16 cellular contexts compared by ENCODE assay signal in genomic region chr5:138303365-138303764, GRCh38. TPM values are rescaled to one million over a fixed set of nuclear protein-coding genes. Genes with fewer than 3 reads are reported as not detected.
DNase-seq lines count a peak whose midpoint lies in the region; ATAC-seq and TF ChIP-seq lines count a peak whose summit lies in the region.
"Had no signal": no experiment of that assay in that cellular context is flagged by ENCODE, and none has a peak within 500 bp of the region (broad histone marks: within the 10 kb centered on the region; RNA-seq: fewer than 3 reads in every experiment).

No MANE protein-coding gene starts in this region.

- no peaks in the 10 kb centered on the region for H3K36me3 Mint-ChIP-seq in activated T-cell treated with anti-CD3 and anti-CD28 coated beads, Interleukin-2, amount 50 U/mL, for 4 hours (ENCODE audit: insufficient read depth)
- H3K36me3 Mint-ChIP-seq: naive thymus-derived CD8-positive, alpha-beta T cell had no signal

- no peak for ATAC-seq in activated T-cell treated with anti-CD3 and anti-CD28 coated beads, Interleukin-2, amount 50 U/mL, for 4 hours
- ATAC-seq in GM21447 (IDR thresholded peaks at IDR 0.05; ENCODE audit: unreplicated experiment) = no peak
- ATAC-seq: left ventricle myocardium superior; naive thymus-derived CD8-positive, alpha-beta T cell had no signal

- H4K20me1 ChIP-seq in osteoblast (ENCODE audit: insufficient read depth, low read length) = no peaks in the 10 kb centered on the region

- H3K4me2 ChIP-seq in osteoblast (ENCODE audit: insufficient read depth, low read length) = no peak overlapping the region

- H2AFZ ChIP-seq in osteoblast (ENCODE audit: low read length) = no peak overlapping the region

- no peaks in the 10 kb centered on the region for H3K79me2 ChIP-seq in osteoblast (ENCODE audit: insufficient read depth, low read length)

- H3K4me3 ChIP-seq in NB4 (ENCODE audit: low read depth, low read length) = no peak overlapping the region
- no peak overlapping the region for H3K4me3 ChIP-seq in choroid plexus epithelial cell (ENCODE audit: low read depth, low read length)
- H3K4me3 ChIP-seq in osteoblast (ENCODE audit: insufficient read depth, low read length) = no peak overlapping the region
- no peak overlapping the region for H3K4me3 ChIP-seq in esophagus muscularis mucosa
- H3K4me3 ChIP-seq: upper lobe of left lung had no signal

- peaks cover 8% of the 10 kb centered on the region for H3K9me3 Mint-ChIP-seq in activated T-cell treated with anti-CD3 and anti-CD28 coated beads, Interleukin-2, amount 50 U/mL, for 4 hours

- H3K27me3 Mint-ChIP-seq in activated T-cell treated with anti-CD3 and anti-CD28 coated beads, Interleukin-2, amount 50 U/mL, for 4 hours (ENCODE audit: low read depth) = no peaks in the 10 kb centered on the region
- H3K27me3 Mint-ChIP-seq: CD4-positive, CD25-positive, alpha-beta regulatory T cell; naive thymus-derived CD8-positive, alpha-beta T cell had no signal

- no peak for TF ChIP-seq CTCF in NB4 (IDR thresholded peaks at IDR 0.05; ENCODE audit: low read depth, low read length)
- no peak for TF ChIP-seq CTCF in choroid plexus epithelial cell (conservative IDR thresholded peaks at IDR 0.05; ENCODE audit: low read depth, low read length)
- TF ChIP-seq CTCF in osteoblast (IDR thresholded peaks at IDR 0.05; ENCODE audit: extremely low read depth, low read depth, low read length) = no peak
- no peak for TF ChIP-seq CTCF in esophagus muscularis mucosa (IDR thresholded peaks at IDR 0.05)

- 89% methylated on average over 6 of the region's 6 CpGs for WGBS in esophagus muscularis mucosa

- no peaks in the 10 kb centered on the region for H3K9me3 ChIP-seq in osteoblast (ENCODE audit: low read depth, low read length)
- H3K9me3 ChIP-seq in esophagus muscularis mucosa = no peaks in the 10 kb centered on the region
- H3K9me3 ChIP-seq: upper lobe of left lung had no signal

- no peak overlapping the region for H3K4me3 Mint-ChIP-seq in activated T-cell treated with anti-CD3 and anti-CD28 coated beads, Interleukin-2, amount 50 U/mL, for 4 hours
- H3K4me3 Mint-ChIP-seq: CD4-positive, CD25-positive, alpha-beta regulatory T cell; naive thymus-derived CD8-positive, alpha-beta T cell had no signal

- no peak for TF ChIP-seq POLR2A in NB4 (IDR thresholded peaks at IDR 0.05; ENCODE audit: extremely low read depth, insufficient read length)
- TF ChIP-seq POLR2A in esophagus muscularis mucosa (IDR thresholded peaks at IDR 0.05; ENCODE audit: low read depth) = no peak

- H3K36me3 ChIP-seq in osteoblast (ENCODE audit: insufficient read depth, low read length) (no peaks in the 10 kb centered on the region), esophagus muscularis mucosa (no peaks in the 10 kb centered on the region)
- H3K36me3 ChIP-seq: upper lobe of left lung had no signal

- DNase-seq in G401 (ENCODE audit: low spot score) (peak; percentile 56), NB4 (ENCODE audit: low read depth) (peak; percentile 14), choroid plexus epithelial cell (ENCODE audit: low read depth) (peak; percentile 56), osteoblast (ENCODE audit: insufficient read length, low spot score, missing footprints) (peak; percentile 50), esophagus muscularis mucosa (ENCODE audit: extremely low spot score) (no peak), NAMALWA (ENCODE audit: low spot score) (no peak)
- DNase-seq in activated T-cell treated with anti-CD3 and anti-CD28 coated beads, Interleukin-2, amount 50 U/mL, for 4 hours = no peak
- DNase-seq: activated naive CD4-positive, alpha-beta T cell treated with Interleukin-2 at 50 U/mL for 16 hours; CD4-positive, CD25-positive, alpha-beta regulatory T cell; central memory CD4-positive, alpha-beta T cell; left ventricle myocardium superior; naive thymus-derived CD8-positive, alpha-beta T cell; stimulated activated CD4-positive, alpha-beta T cell treated with anti-CD3 and anti-CD28 coated beads, Interleukin-2, amount 100 ng/mL, for 24 hours; upper lobe of left lung; WERI-Rb-1 had no signal

- no peak for TF ChIP-seq EP300 in esophagus muscularis mucosa (IDR thresholded peaks at IDR 0.05)

- no peaks in the 10 kb centered on the region for H3K4me1 ChIP-seq in osteoblast (ENCODE audit: insufficient read depth, low read length)
- no peaks in the 10 kb centered on the region for H3K4me1 ChIP-seq in esophagus muscularis mucosa
- H3K4me1 ChIP-seq: upper lobe of left lung had no signal

- H3K27ac ChIP-seq in osteoblast (ENCODE audit: low read depth, low read length) = no peak overlapping the region
- H3K27ac ChIP-seq in esophagus muscularis mucosa (replicated peaks in 1 of 4) = no peak overlapping the region
- H3K27ac ChIP-seq: upper lobe of left lung, WERI-Rb-1 had no signal

- H3K4me1 Mint-ChIP-seq in activated T-cell treated with anti-CD3 and anti-CD28 coated beads, Interleukin-2, amount 50 U/mL, for 4 hours (ENCODE audit: low read depth) = no peaks in the 10 kb centered on the region
- H3K4me1 Mint-ChIP-seq: naive thymus-derived CD8-positive, alpha-beta T cell had no signal

- no peaks in the 10 kb centered on the region for H3K27me3 ChIP-seq in osteoblast (ENCODE audit: insufficient read depth, low read length)
- no peaks in the 10 kb centered on the region for H3K27me3 ChIP-seq in esophagus muscularis mucosa
- H3K27me3 ChIP-seq: upper lobe of left lung had no signal

- in situ Hi-C loops in G401 (cut with HindIII; ENCODE audit: low sequenced_read_pairs) = no loop called here

- intact Hi-C loops in esophagus muscularis mucosa (cut with DNase I) = no loop called here

RNA-seq across cellular contexts. Expression of gene CDC25C, which starts 28.2 kb away (rescaled TPM):
- 39.8 and 57.5 TPM in 2 replicates for total RNA-seq in G401 (2014; rRNA removed; shearing (Covaris generic))
- total RNA-seq in osteoblast (1.8 TPM in 2 replicates), esophagus muscularis mucosa (under 1 TPM in 1 of 4 donors, not detected in 3; 0.17 TPM)
- total RNA-seq in activated T-cell treated with anti-CD3 and anti-CD28 coated beads, Interleukin-2, amount 50 U/mL, for 4 hours = 1 to 10 TPM in 2 of 3 donors, under 1 TPM in 1; 0.69 to 1.3 (median 1.2) TPM
- total RNA-seq: left ventricle myocardium superior; naive thymus-derived CD8-positive, alpha-beta T cell had no signal

RNA-seq across cellular contexts. Expression of gene GFRA3, which starts 28.9 kb away (rescaled TPM):
- not detected in 2 replicates for total RNA-seq in G401 (2014; rRNA removed; shearing (Covaris generic))
- total RNA-seq in osteoblast = not detected in 2 replicates
- 1 to 10 TPM; 2.5 to 8.4 (median 4.2) TPM for total RNA-seq in esophagus muscularis mucosa
- not detected for total RNA-seq in activated T-cell treated with anti-CD3 and anti-CD28 coated beads, Interleukin-2, amount 50 U/mL, for 4 hours
- total RNA-seq: CD4-positive, CD25-positive, alpha-beta regulatory T cell; naive thymus-derived CD8-positive, alpha-beta T cell had no signal

RNA-seq across cellular contexts. Expression of gene FAM53C, which starts 34.7 kb away (rescaled TPM):
- total RNA-seq in G401 (2014; rRNA removed; shearing (Covaris generic)) = 57.3 and 76.4 TPM in 2 replicates
- total RNA-seq in osteoblast (39.8 and 43.8 TPM in 2 replicates), esophagus muscularis mucosa (10 to 100 TPM; 22.4 to 40.0 (median 29.6) TPM)
- 10 to 100 TPM; 22.2 to 25.6 (median 25.4) TPM for total RNA-seq in activated T-cell treated with anti-CD3 and anti-CD28 coated beads, Interleukin-2, amount 50 U/mL, for 4 hours

RNA-seq across cellular contexts. Expression of gene KDM3B, which starts 49.1 kb away (rescaled TPM):
- 56.3 and 72.0 TPM in 2 replicates for total RNA-seq in G401 (2014; rRNA removed; shearing (Covaris generic))
- 48.3 and 53.2 TPM in 2 replicates for total RNA-seq in osteoblast
- 10 to 100 TPM; 61.3 to 88.8 (median 74.9) TPM for total RNA-seq in esophagus muscularis mucosa
- 10 to 100 TPM; 33.6 to 35.6 (median 34.4) TPM for total RNA-seq in activated T-cell treated with anti-CD3 and anti-CD28 coated beads, Interleukin-2, amount 50 U/mL, for 4 hours

Comparison
In these comparisons a context has a peak if more than half of its experiments do, and no peak if none do; other contexts are left out.
1. DNase-seq: peak in G401 (single experiment), NB4 (single experiment), choroid plexus epithelial cell (single experiment) and osteoblast (single experiment); none in esophagus muscularis mucosa (single experiment), activated T-cell treated with anti-CD3 and anti-CD28 coated beads, Interleukin-2, amount 50 U/mL, for 4 hours (single experiment) and NAMALWA (single experiment).
2. RNA of gene CDC25C, which starts 28.2 kb away (total RNA-seq): 39.8 to 57.5 TPM in G401; 1.8 TPM in osteoblast, 0.69 to 1.3 TPM in activated T-cell treated with anti-CD3 and anti-CD28 coated beads, Interleukin-2, amount 50 U/mL, for 4 hours and 0.17 TPM in esophagus muscularis mucosa; every median in the first group is over 10 times any median in the second.